In the genomic region with DNA sequence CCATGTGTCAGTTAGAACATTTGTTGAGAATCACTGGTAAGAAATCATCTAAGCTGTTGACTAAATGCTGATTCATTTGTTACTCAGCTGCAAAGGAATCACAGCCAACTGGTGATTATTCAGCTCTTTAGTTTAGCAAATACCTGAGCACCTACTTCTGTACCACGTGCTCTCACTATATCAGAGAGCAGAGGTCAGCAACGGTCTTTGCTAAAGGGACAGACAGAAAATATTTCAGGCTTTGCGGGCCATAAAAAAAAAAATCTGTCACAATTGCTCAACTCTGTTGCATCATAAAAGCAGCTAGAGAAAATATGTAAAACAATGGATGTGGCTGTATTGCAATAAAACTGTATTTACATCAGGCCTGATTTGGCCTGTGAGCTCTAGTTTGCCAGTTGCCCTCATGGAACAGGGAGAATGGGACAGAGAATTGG, we compare ENCODE assay signal across 14 cellular contexts.
DNase-seq lines count a peak whose midpoint lies in the region; ATAC-seq, FAIRE-seq and TF ChIP-seq lines count a peak whose summit lies in the region.
"Had no signal": no experiment of that assay in that cellular context is flagged by ENCODE, and none has a peak within 500 bp of the region (broad histone marks: within the 10 kb centered on the region; RNA-seq: fewer than 3 reads in every experiment).

No MANE protein-coding gene starts in this region.

- no peak overlapping the region for H2AFZ ChIP-seq in HepG2 (ENCODE audit: low read length)

- CTCF ChIA-PET in HepG2 (lab: Yijun Ruan, JAX; ENCODE audit: low intra/inter-chr PET ratio, low total read pairs), result no interaction called here

- H3K4me1 ChIP-seq in HepG2 (ENCODE audit: insufficient read depth, low read length), result no peaks in the 10 kb centered on the region

- DNase-seq in AG20443 (ENCODE audit: low spot score) (peak; percentile 11), M059J (ENCODE audit: low read depth) (peak; percentile 97), astrocyte of the cerebellum (ENCODE audit: low read depth) (peak; percentile 2), HepG2 (ENCODE audit: low spot score) (no peak), frontal cortex (ENCODE audit: low spot score in 2 of 2) (no peak), KBM-7 (no peak)
- DNase-seq: activated gamma-delta T cell treated with Interleukin-2 at 50 U/mL for 16 hours; NCI-H2081 treated with DMSO at 0.1 percent for 48 hours; nucleus accumbens; stimulated activated CD4-positive, alpha-beta T cell treated with anti-CD3 and anti-CD28 coated beads, Interleukin-4, amount 100 ng/mL, for 24 hours had no signal

- H3K9me3 ChIP-seq in HepG2 (ENCODE audit: low read length), result peaks cover 70% of the 10 kb centered on the region

- no peak overlapping the region for H3K27ac ChIP-seq in HepG2 (ENCODE audit: extremely low read length, insufficient read depth, low read length)
- H3K27ac ChIP-seq: C4-2B had no signal

- H3K4me2 ChIP-seq in HepG2 (ENCODE audit: low read depth, low read length), result no peak overlapping the region

- no TSS peak for BruUV-seq in HepG2 (replicated peaks; lab: Mats Ljungman, UMichigan)

- no peak overlapping the region for H3K27ac Mint-ChIP-seq in stimulated activated memory B cell treated with anti-CD40 and anti-IgM and Interleukin-4, amounts not matched to agents 10 μg/mL and 1 μg/mL and 100 μg/mL, for 72 hours
- H3K27ac Mint-ChIP-seq: dendritic cell treated with granulocyte-macrophage colony-stimulating factor and Interleukin-4, amounts not matched to agents 40 ng/mL and 50 ng/mL, for 4 days had no signal

- H3K79me2 ChIP-seq in HepG2 (ENCODE audit: insufficient read depth, low read length), result no peaks in the 10 kb centered on the region

- peaks cover 5% of the 10 kb centered on the region for H3K9me3 Mint-ChIP-seq in stimulated activated memory B cell treated with anti-CD40 and anti-IgM and Interleukin-4, amounts not matched to agents 10 μg/mL and 1 μg/mL and 100 μg/mL, for 72 hours

- intact Hi-C loops in HepG2 (cut with micrococcal nuclease; ENCODE audit: unreplicated experiment), result no loop called here

- H3K27me3 Mint-ChIP-seq in stimulated activated memory B cell treated with anti-CD40 and anti-IgM and Interleukin-4, amounts not matched to agents 10 μg/mL and 1 μg/mL and 100 μg/mL, for 72 hours, result no peaks in the 10 kb centered on the region
- H3K27me3 Mint-ChIP-seq: dendritic cell treated with granulocyte-macrophage colony-stimulating factor and Interleukin-4, amounts not matched to agents 40 ng/mL and 50 ng/mL, for 4 days had no signal

- H3K27me3 ChIP-seq in HepG2 (ENCODE audit: control insufficient read depth in 1 of 2, insufficient read depth in 2 of 2, low read length in 2 of 2), result no peaks in the 10 kb centered on the region

- H3K4me3 Mint-ChIP-seq in stimulated activated memory B cell treated with anti-CD40 and anti-IgM and Interleukin-4, amounts not matched to agents 10 μg/mL and 1 μg/mL and 100 μg/mL, for 72 hours, result no peak overlapping the region
- H3K4me3 Mint-ChIP-seq: dendritic cell treated with granulocyte-macrophage colony-stimulating factor and Interleukin-4, amounts not matched to agents 40 ng/mL and 50 ng/mL, for 4 days had no signal

- TF ChIP-seq EP300 in HepG2 (IDR thresholded peaks at IDR 0.05; ENCODE audit: low read depth in 2 of 2, low read length in 2 of 2) (no peak), HepG2 (CRISPR knock-in tag; IDR thresholded peaks at IDR 0.05; ENCODE audit: borderline replicate concordance) (no peak)

- POLR2A ChIA-PET in HepG2 (lab: Yijun Ruan, JAX), result no interaction called here

- ATAC-seq in HepG2, result no peak
- ATAC-seq in stimulated activated memory B cell treated with anti-CD40 and anti-IgM and Interleukin-4, amounts not matched to agents 10 μg/mL and 1 μg/mL and 100 μg/mL, for 72 hours, result no peak
- ATAC-seq in GM19023 (IDR thresholded peaks at IDR 0.05; ENCODE audit: unreplicated experiment), result no peak

- no peak for FAIRE-seq in HepG2 (lab: Jason Lieb, UNC)
- no peak for FAIRE-seq in frontal cortex (lab: Jason Lieb, UNC)

- TF ChIP-seq CTCF in astrocyte of the cerebellum (IDR thresholded peaks at IDR 0.05; ENCODE audit: low read depth, low read length, missing control alignments) (no peak), HepG2 (CRISPR knock-in tag; IDR thresholded peaks at IDR 0.05) (no peak)

- TF ChIP-seq POLR2A in HepG2 (IDR thresholded peaks at IDR 0.05; ENCODE audit: insufficient read depth in 1 of 2, low read depth in 2 of 2, low read length in 2 of 2), result no peak

- in situ Hi-C loops in astrocyte of the cerebellum (cut with HindIII; ENCODE audit: low sequenced_read_pairs), result no loop called here
- in situ Hi-C loops in HepG2 (cut with HindIII; ENCODE audit: extremely low pct_ligation_motif_present, low pct_unique_long_range_greater_than_20kb), result no loop called here
- in situ Hi-C loops in KBM-7 (cut with MboI; ENCODE audit: low pct_unique_long_range_greater_than_20kb, low sequenced_read_pairs), result no loop called here

- H3K4me1 Mint-ChIP-seq in stimulated activated memory B cell treated with anti-CD40 and anti-IgM and Interleukin-4, amounts not matched to agents 10 μg/mL and 1 μg/mL and 100 μg/mL, for 72 hours, result no peaks in the 10 kb centered on the region

- TF ChIP-seq RAD21 in HepG2 (CRISPR knock-in tag; IDR thresholded peaks at IDR 0.05), result no peak

- H4K20me1 ChIP-seq in HepG2 (ENCODE audit: insufficient read depth, low read length), result no peaks in the 10 kb centered on the region

- WGBS in HepG2 (ENCODE audit: low lambda C conversion rate), result 0% methylated on average over 3 of the region's 3 CpGs

- no peak overlapping the region for H3K9ac ChIP-seq in HepG2 (ENCODE audit: insufficient read depth, low read depth, low read length)

- H3K4me3 ChIP-seq in astrocyte of the cerebellum (ENCODE audit: low read depth, low read length) (no peak overlapping the region), HepG2 (replicated peaks in 1 of 3; ENCODE audit: insufficient read depth in 1 of 3, low read depth in 2 of 3, low read length in 3 of 3) (no peak overlapping the region)

- no peaks in the 10 kb centered on the region for H3K36me3 Mint-ChIP-seq in stimulated activated memory B cell treated with anti-CD40 and anti-IgM and Interleukin-4, amounts not matched to agents 10 μg/mL and 1 μg/mL and 100 μg/mL, for 72 hours

- no peaks in the 10 kb centered on the region for H3K36me3 ChIP-seq in HepG2 (replicated peaks in 1 of 2; ENCODE audit: control insufficient read depth in 1 of 2, insufficient read depth in 2 of 2, low read length in 2 of 2)

TF ChIP-seq in HepG2, 621 proteins besides CTCF, POLR2A, EP300 and RAD21:
- no peak for TF ChIP-seq ZSCAN31 (CRISPR knock-in tag; IDR thresholded peaks at IDR 0.05; ENCODE audit: low read depth)
- peak; percentile 62; the same call in 1 of the 2 replicates for TF ChIP-seq CEBPB (IDR thresholded peaks at IDR 0.05; ENCODE audit: borderline replicate concordance, low read depth, low read length)
TF ChIP-seq in HepG2: peak in this region for 1.

Comparison
In these comparisons a context has a peak if more than half of its experiments do, and no peak if none do; other contexts are left out.
1. DNase-seq: peak in AG20443 (single experiment), M059J (single experiment) and astrocyte of the cerebellum (single experiment); none in HepG2 (single experiment), frontal cortex (0 of 2) and KBM-7 (single experiment).